In genomic region chr4:70737409-70737808, GRCh38 we compare ENCODE assay signal across 23 cellular contexts. TPM values are rescaled to one million over a fixed set of nuclear protein-coding genes. Genes with fewer than 3 reads are reported as not detected.
A peak's percentile ranks its signal among the peaks of the same experiment; 100 is the strongest.
DNase-seq lines count a peak whose midpoint lies in the region; ATAC-seq and TF ChIP-seq lines count a peak whose summit lies in the region.
"Had no signal": no experiment of that assay in that cellular context is flagged by ENCODE, and none has a peak within 500 bp of the region (broad histone marks: within the 10 kb centered on the region; RNA-seq: fewer than 3 reads in every experiment).

No MANE protein-coding gene starts in this region.

- H3K36me3 Mint-ChIP-seq in T-helper 1 cell treated with Interleukin-12 subunit alpha and Interleukin-12 subunit beta and Interleukin-4 antibody, amounts not matched to agents 30 μg/mL and 1 μg/mL, for 36 hours (ENCODE audit: low read depth), result no peaks in the 10 kb centered on the region
- H3K36me3 Mint-ChIP-seq in CD8-positive, alpha-beta memory T cell, result no peaks in the 10 kb centered on the region
- H3K36me3 Mint-ChIP-seq in memory B cell, result peaks cover 2% of the 10 kb centered on the region

- no peaks in the 10 kb centered on the region for H3K9me2 ChIP-seq in OCI-LY7 (ENCODE audit: insufficient read depth, low read length)

- H2AFZ ChIP-seq in OCI-LY7 (ENCODE audit: low read length), result peak overlapping the region; percentile 22; the same call in 1 of the 2 replicates

- ATAC-seq in memory B cell (ENCODE audit: low read depth), result no peak

- peaks cover 50% of the 10 kb centered on the region for H3K4me1 ChIP-seq in CD8-positive, alpha-beta memory T cell (ENCODE audit: insufficient read depth, low read length)
- peaks cover 49% of the 10 kb centered on the region for H3K4me1 ChIP-seq in OCI-LY7 (ENCODE audit: insufficient read depth, low read length, poor library complexity, severe bottlenecking)

- H3K36me3 ChIP-seq in CD8-positive, alpha-beta memory T cell (ENCODE audit: insufficient read depth, low read length), result no peaks in the 10 kb centered on the region
- H3K36me3 ChIP-seq in OCI-LY7 (ENCODE audit: insufficient read depth, low read length), result no peaks in the 10 kb centered on the region
- H3K36me3 ChIP-seq: BE2C, breast epithelium, Peyer's patch, stomach had no signal

- peak; percentile 50 for TF ChIP-seq CTCF in OCI-LY7 (conservative IDR thresholded peaks at IDR 0.05; ENCODE audit: low read length)

- intact Hi-C loops in OCI-LY7 (cut with micrococcal nuclease; ENCODE audit: unreplicated experiment), result loop anchor here (2.0 to 10.0 kb wide), 4 partner anchors 17 to 187 kb away; partner anchors contain the start of gene GRSF1

- no peaks in the 10 kb centered on the region for H3K27me3 ChIP-seq in CD8-positive, alpha-beta memory T cell (ENCODE audit: insufficient read depth, low read length, poor library complexity, severe bottlenecking)
- H3K27me3 ChIP-seq: BE2C, breast epithelium, Peyer's patch, stomach had no signal

- no peak overlapping the region for H3K27ac ChIP-seq in CD8-positive, alpha-beta memory T cell (ENCODE audit: low read depth, low read length)
- H3K27ac ChIP-seq in OCI-LY7 (ENCODE audit: low read depth, low read length, poor library complexity, severe bottlenecking), result no peak overlapping the region
- H3K27ac ChIP-seq: 22Rv1, breast epithelium, epithelial cell of prostate, Peyer's patch, stomach had no signal

- H3K4me1 Mint-ChIP-seq in T-helper 1 cell treated with Interleukin-12 subunit alpha and Interleukin-12 subunit beta and Interleukin-4 antibody, amounts not matched to agents 30 μg/mL and 1 μg/mL, for 36 hours (ENCODE audit: low read depth), result peaks cover 32% of the 10 kb centered on the region
- peaks cover 40 to 49% (median 47%) of the 10 kb centered on the region in 3 donors for H3K4me1 Mint-ChIP-seq in CD8-positive, alpha-beta memory T cell
- H3K4me1 Mint-ChIP-seq in memory B cell, result peaks cover 24% of the 10 kb centered on the region

- POLR2A ChIA-PET in CD8-positive, alpha-beta memory T cell (lab: Charles Lee), result interaction anchor here (0.5 to 4.0 kb wide), 6 partner anchors 12 to 102 kb away, joined by 3 to 47 read pairs (median 3); partner anchors contain the start of gene GRSF1
- POLR2A ChIA-PET in OCI-LY7 (lab: Charles Lee), result interaction anchor here (0.6 to 4.8 kb wide), 21 partner anchors 8 to 1558 kb away, joined by 3 to 44 read pairs (median 5); partner anchors contain the start of genes GRSF1, MOB1B and RUFY3

- no peaks in the 10 kb centered on the region for H3K9me3 ChIP-seq in CD8-positive, alpha-beta memory T cell (ENCODE audit: low read length)
- no peaks in the 10 kb centered on the region for H3K9me3 ChIP-seq in OCI-LY7 (ENCODE audit: low read length)
- H3K9me3 ChIP-seq: BE2C, breast epithelium, Peyer's patch, stomach had no signal

- peak overlapping the region; percentile 43 for H3K4me2 ChIP-seq in OCI-LY7 (ENCODE audit: low read length)

- H3K27ac Mint-ChIP-seq in T-helper 1 cell treated with Interleukin-12 subunit alpha and Interleukin-12 subunit beta and Interleukin-4 antibody, amounts not matched to agents 30 μg/mL and 1 μg/mL, for 36 hours, result no peak overlapping the region
- peak overlapping the region in 7 of 8 donors; percentile 61 to 83 (median 69) for H3K27ac Mint-ChIP-seq in CD8-positive, alpha-beta memory T cell
- peak overlapping the region; percentile 17 for H3K27ac Mint-ChIP-seq in memory B cell
- H3K27ac Mint-ChIP-seq: dendritic cell treated with granulocyte-macrophage colony-stimulating factor and Interleukin-4, amounts not matched to agents 40 ng/mL and 50 ng/mL, for 4 days had no signal

- no TSS peak for BruUV-seq in OCI-LY7 (replicated peaks; lab: Mats Ljungman, UMichigan)

- DNase-seq in T-helper 1 cell, result no peak
- no peak for DNase-seq in CD8-positive, alpha-beta memory T cell
- peak; percentile 52 for DNase-seq in OCI-LY7 (ENCODE audit: low spot score)
- DNase-seq in memory B cell (ENCODE audit: low spot score in 2 of 2), result no peak
- DNase-seq in T1000 (lab: John Stamatoyannopoulos, UW), result no peak
- no peak for DNase-seq in H4 (ENCODE audit: low spot score)
- DNase-seq in GOT3 (lab: John Stamatoyannopoulos, UW), result no peak
- DNase-seq: activated T-cell treated with anti-CD3 and anti-CD28 coated beads for 4 hours, BE2C, DMS153, foreskin fibroblast, H9, hypothalamus, kidney, mammary epithelial cell, NCI-H1694 treated with DMSO at 0.1 percent for 48 hours, Peyer's patch, stomach had no signal

- H3K27me3 Mint-ChIP-seq in T-helper 1 cell treated with Interleukin-12 subunit alpha and Interleukin-12 subunit beta and Interleukin-4 antibody, amounts not matched to agents 30 μg/mL and 1 μg/mL, for 36 hours (ENCODE audit: low read depth), result peaks cover 16% of the 10 kb centered on the region
- H3K27me3 Mint-ChIP-seq in CD8-positive, alpha-beta memory T cell, result no peaks in the 10 kb centered on the region
- H3K27me3 Mint-ChIP-seq in memory B cell, result no peaks in the 10 kb centered on the region
- H3K27me3 Mint-ChIP-seq: dendritic cell treated with granulocyte-macrophage colony-stimulating factor and Interleukin-4, amounts not matched to agents 40 ng/mL and 50 ng/mL, for 4 days had no signal

- H3K4me3 Mint-ChIP-seq in T-helper 1 cell treated with Interleukin-12 subunit alpha and Interleukin-12 subunit beta and Interleukin-4 antibody, amounts not matched to agents 30 μg/mL and 1 μg/mL, for 36 hours, result peak overlapping the region; percentile 29
- peak overlapping the region in 6 of 7 donors; percentile 37 to 76 (median 60) for H3K4me3 Mint-ChIP-seq in CD8-positive, alpha-beta memory T cell
- H3K4me3 Mint-ChIP-seq in memory B cell, result no peak overlapping the region
- H3K4me3 Mint-ChIP-seq: dendritic cell treated with granulocyte-macrophage colony-stimulating factor and Interleukin-4, amounts not matched to agents 40 ng/mL and 50 ng/mL, for 4 days; H9 had no signal

- peaks cover 4% of the 10 kb centered on the region; the same call in 1 of the 2 replicates for H4K20me1 ChIP-seq in OCI-LY7 (ENCODE audit: insufficient read depth, low read length)

- CTCF ChIA-PET in CD8-positive, alpha-beta memory T cell (lab: Charles Lee), result interaction anchor here (0.7 to 6.0 kb wide), 8 partner anchors 12 to 212 kb away, joined by 3 to 93 read pairs (median 4); partner anchors contain the start of gene RUFY3
- CTCF ChIA-PET in OCI-LY7 (lab: Charles Lee; ENCODE audit: unreplicated experiment), result interaction anchor here (1.0 kb wide), 1 partner anchor 77 kb away, joined by 3 read pairs; no protein-coding TSS in a partner anchor

- no peaks in the 10 kb centered on the region for H3K9me3 Mint-ChIP-seq in T-helper 1 cell treated with Interleukin-12 subunit alpha and Interleukin-12 subunit beta and Interleukin-4 antibody, amounts not matched to agents 30 μg/mL and 1 μg/mL, for 36 hours
- H3K9me3 Mint-ChIP-seq in CD8-positive, alpha-beta memory T cell, result no peaks in the 10 kb centered on the region
- H3K9me3 Mint-ChIP-seq in memory B cell, result no peaks in the 10 kb centered on the region
- H3K9me3 Mint-ChIP-seq: dendritic cell treated with granulocyte-macrophage colony-stimulating factor and Interleukin-4, amounts not matched to agents 40 ng/mL and 50 ng/mL, for 4 days; H9 had no signal

- H3K4me3 ChIP-seq in CD8-positive, alpha-beta memory T cell (ENCODE audit: low read length), result peak overlapping the region; percentile 14
- H3K4me3 ChIP-seq in OCI-LY7 (ENCODE audit: low read depth, low read length, poor library complexity, severe bottlenecking), result no peak overlapping the region
- H3K4me3 ChIP-seq: breast epithelium, Peyer's patch, stomach had no signal

- H3K79me2 ChIP-seq in OCI-LY7 (ENCODE audit: insufficient read depth, low read depth, low read length), result peaks cover 12% of the 10 kb centered on the region; the same call in 1 of the 2 replicates

RNA-seq across cellular contexts. Expression of gene RUFY3, which starts 15.6 kb away (rescaled TPM):
- 10 to 100 TPM; 13.8 to 14.8 TPM for total RNA-seq in CD8-positive, alpha-beta memory T cell
- polyA plus RNA-seq in CD8-positive, alpha-beta memory T cell, result 10.4 TPM
- 36.4 and 38.2 TPM in 2 replicates for total RNA-seq in OCI-LY7 (2014; rRNA removed; shearing (Covaris generic))
- total RNA-seq in OCI-LY7 (2022), result 42.6 and 52.2 TPM in 2 replicates
- 12.0 and 15.5 TPM in 2 replicates for total RNA-seq in H4 (2014; rRNA removed; shearing (Covaris generic))

RNA-seq across cellular contexts. Expression of gene UTP3, which starts 49.1 kb away (rescaled TPM):
- 10 to 100 TPM; 42.5 to 43.4 TPM for total RNA-seq in CD8-positive, alpha-beta memory T cell
- polyA plus RNA-seq in CD8-positive, alpha-beta memory T cell, result 14.9 TPM
- total RNA-seq in OCI-LY7 (2014; rRNA removed; shearing (Covaris generic)), result 34.0 and 51.5 TPM in 2 replicates
- total RNA-seq in OCI-LY7 (2022), result 54.8 and 57.8 TPM in 2 replicates
- 19.7 and 23.6 TPM in 2 replicates for total RNA-seq in H4 (2014; rRNA removed; shearing (Covaris generic))
